Comparison of ENCODE assay signal across 10 cellular contexts in the genomic region with DNA sequence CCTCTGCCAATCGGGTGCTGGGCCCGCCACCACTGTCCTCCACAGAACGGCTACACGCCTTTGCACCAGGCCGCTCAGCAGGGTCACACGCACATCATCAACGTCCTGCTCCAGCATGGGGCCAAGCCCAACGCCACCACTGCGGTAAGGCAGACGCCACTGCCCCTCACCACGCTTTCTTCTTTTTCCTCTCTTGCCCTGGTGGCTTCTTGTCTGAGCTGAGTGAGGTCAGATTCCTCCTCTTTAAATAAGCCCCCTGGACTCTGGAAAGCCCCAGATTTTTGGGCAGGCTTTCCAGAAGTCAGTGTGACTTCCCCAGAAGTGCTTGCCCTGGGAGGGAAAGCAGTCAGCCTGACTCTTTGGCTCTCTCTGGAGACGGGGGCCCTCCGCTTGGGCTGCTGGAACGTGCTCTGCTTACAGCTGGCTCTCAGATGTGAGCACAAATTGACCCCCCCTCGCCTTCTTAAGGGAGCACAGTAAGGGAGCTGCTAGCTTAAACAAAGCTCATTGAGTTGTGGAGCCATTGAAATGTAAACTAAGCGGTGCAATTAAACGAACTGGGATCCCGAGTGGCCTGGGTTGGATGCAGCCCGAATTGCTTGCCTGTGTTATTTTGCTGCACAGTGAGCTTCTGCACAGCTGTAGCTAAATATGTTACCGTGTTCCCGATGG.
DNase-seq lines count a peak whose midpoint lies in the region; ATAC-seq, FAIRE-seq and TF ChIP-seq lines count a peak whose summit lies in the region.
"Had no signal": no experiment of that assay in that cellular context is flagged by ENCODE, and none has a peak within 500 bp of the region (broad histone marks: within the 10 kb centered on the region; RNA-seq: fewer than 3 reads in every experiment).

No MANE protein-coding gene starts in this region.

- no peaks in the 10 kb centered on the region for H3K79me2 ChIP-seq in HepG2 (ENCODE audit: insufficient read depth, low read length)

- H4K8ac ChIP-seq in neuronal stem cell (ENCODE audit: low read depth, low read length): no peak overlapping the region

- no peaks in the 10 kb centered on the region for H3K79me1 ChIP-seq in neuronal stem cell (ENCODE audit: low read depth, low read length)

- H3K27ac ChIP-seq in liver (ENCODE audit: low read depth in 1 of 2, low read length in 2 of 2): peak overlapping the region; percentile 13 to 30
- H3K27ac ChIP-seq in HepG2 (ENCODE audit: extremely low read length, insufficient read depth, low read length): no peak overlapping the region
- H3K27ac ChIP-seq in neuronal stem cell (replicated peaks; ENCODE audit: low read length): peak overlapping the region; percentile 52
- H3K27ac ChIP-seq: VCaP had no signal

- H4K91ac ChIP-seq in neuronal stem cell (ENCODE audit: low read depth, low read length, poor library complexity): no peak overlapping the region

- no peaks in the 10 kb centered on the region for H4K20me1 ChIP-seq in HepG2 (ENCODE audit: insufficient read depth, low read length)

- H3K4me2 ChIP-seq in HepG2 (ENCODE audit: low read depth, low read length): no peak overlapping the region
- peak overlapping the region; percentile 70 for H3K4me2 ChIP-seq in neuronal stem cell (ENCODE audit: insufficient read depth, low read length, poor library complexity, severe bottlenecking)

- no peak overlapping the region for H3K14ac ChIP-seq in neuronal stem cell (ENCODE audit: low read length)

- H3K9me3 ChIP-seq in liver (ENCODE audit: control insufficient read depth in 4 of 4, low read length in 3 of 4): no peaks in the 10 kb centered on the region
- no peaks in the 10 kb centered on the region for H3K9me3 ChIP-seq in HepG2 (ENCODE audit: low read length)
- no peaks in the 10 kb centered on the region for H3K9me3 ChIP-seq in neuronal stem cell (replicated peaks in 1 of 2; ENCODE audit: control insufficient read depth in 2 of 2, insufficient read depth in 1 of 2, low read depth in 1 of 2, low read length in 2 of 2)

- FAIRE-seq in HepG2 (lab: Jason Lieb, UNC) (no peak), GM19239 (lab: Jason Lieb, UNC) (no peak)

- BruUV-seq in HepG2 (replicated peaks; lab: Mats Ljungman, UMichigan): no TSS peak

- no peak for TF ChIP-seq POLR2A in HepG2 (IDR thresholded peaks at IDR 0.05; ENCODE audit: insufficient read depth in 1 of 2, low read depth in 2 of 2, low read length in 2 of 2)

- 73% methylated on average over 21 of the region's 21 CpGs for WGBS in liver
- 89% methylated on average over 21 of the region's 21 CpGs for WGBS in HepG2 (ENCODE audit: low lambda C conversion rate)
- no CpG with 5 or more reads among the region's 21 CpGs for WGBS in neuronal stem cell (ENCODE audit: extremely low coverage in 2 of 2, insufficient read length in 2 of 2, insufficient replicate concordance in 1 of 2), 2 donors

- no peak overlapping the region for H3K4me3 ChIP-seq in liver (ENCODE audit: low read depth in 1 of 3, low read length in 3 of 3)
- no peak overlapping the region for H3K4me3 ChIP-seq in HepG2 (replicated peaks in 1 of 3; ENCODE audit: insufficient read depth in 1 of 3, low read depth in 2 of 3, low read length in 3 of 3)
- H3K4me3 ChIP-seq in neuronal stem cell (ENCODE audit: low read length in 2 of 2): peak overlapping the region in 1 of 2 donors; percentile 43

- POLR2A ChIA-PET in HepG2 (lab: Yijun Ruan, JAX): no interaction called here

- TF ChIP-seq RAD21 in liver (IDR thresholded peaks at IDR 0.05): no peak
- no peak for TF ChIP-seq RAD21 in HepG2 (CRISPR knock-in tag; IDR thresholded peaks at IDR 0.05)

- H3K9ac ChIP-seq in liver (ENCODE audit: low read depth in 1 of 2, low read length in 2 of 2): no peak overlapping the region
- no peak overlapping the region for H3K9ac ChIP-seq in HepG2 (ENCODE audit: insufficient read depth, low read depth, low read length)
- H3K9ac ChIP-seq in neuronal stem cell (ENCODE audit: low read depth, low read length, poor library complexity): no peak overlapping the region

- no peak overlapping the region for H3K23ac ChIP-seq in neuronal stem cell (ENCODE audit: low read depth, low read length, poor library complexity)

- CTCF ChIA-PET in HepG2 (lab: Yijun Ruan, JAX; ENCODE audit: low intra/inter-chr PET ratio, low total read pairs): no interaction called here

- H3K27me3 ChIP-seq in liver (ENCODE audit: control insufficient read depth in 4 of 4, insufficient read depth in 4 of 4, low read length in 3 of 4): no peaks in the 10 kb centered on the region
- H3K27me3 ChIP-seq in HepG2 (ENCODE audit: control insufficient read depth in 1 of 2, insufficient read depth in 2 of 2, low read length in 2 of 2): no peaks in the 10 kb centered on the region
- H3K27me3 ChIP-seq in neuronal stem cell (ENCODE audit: control insufficient read depth in 3 of 3, insufficient read depth in 3 of 3, low read depth in 1 of 3, low read length in 3 of 3): no peaks in the 10 kb centered on the region

- H2BK15ac ChIP-seq in neuronal stem cell (ENCODE audit: low read length): no peak overlapping the region

- in situ Hi-C loops in HepG2 (cut with HindIII; ENCODE audit: extremely low pct_ligation_motif_present, low pct_unique_long_range_greater_than_20kb): no loop called here

- H3K36me3 ChIP-seq in liver (ENCODE audit: control insufficient read depth in 4 of 4, insufficient read depth in 3 of 4, low read depth in 1 of 4, low read length in 3 of 4) (no peaks in the 10 kb centered on the region), HepG2 (replicated peaks in 1 of 2; ENCODE audit: control insufficient read depth in 1 of 2, insufficient read depth in 2 of 2, low read length in 2 of 2) (no peaks in the 10 kb centered on the region), neuronal stem cell (replicated peaks in 1 of 2; ENCODE audit: control insufficient read depth in 2 of 2, insufficient read depth in 2 of 2, low read length in 2 of 2) (peaks cover 0 to under 1% of the 10 kb centered on the region in 2 donors)

- H3K4me1 ChIP-seq in liver (ENCODE audit: control insufficient read depth in 4 of 4, insufficient read depth in 4 of 4, low read length in 3 of 4): no peaks in the 10 kb centered on the region
- H3K4me1 ChIP-seq in HepG2 (ENCODE audit: insufficient read depth, low read length): no peaks in the 10 kb centered on the region
- peaks cover 12 to 22% of the 10 kb centered on the region in 2 donors for H3K4me1 ChIP-seq in neuronal stem cell (ENCODE audit: control insufficient read depth in 2 of 2, insufficient read depth in 1 of 2, low read depth in 1 of 2, low read length in 2 of 2)

- DNase-seq in HepG2 (ENCODE audit: low spot score) (no peak), globus pallidus (ENCODE audit: low spot score) (peak; percentile 80), neuronal stem cell (ENCODE audit: low spot score) (peak; percentile 57), GM19239 (ENCODE audit: insufficient read length, low spot score) (no peak), DMS153 treated with DMSO at 0.1 percent for 48 hours (lab: John Stamatoyannopoulos, UW; ENCODE audit: unreplicated experiment) (no peak)
- DNase-seq: NCI-H526 had no signal

- H2BK120ac ChIP-seq in neuronal stem cell (ENCODE audit: low read depth, low read length): no peak overlapping the region

- intact Hi-C loops in HepG2 (cut with micrococcal nuclease; ENCODE audit: unreplicated experiment): no loop called here

- H3K4ac ChIP-seq in neuronal stem cell (ENCODE audit: low read length): no peak overlapping the region

- no peak overlapping the region for H2AFZ ChIP-seq in HepG2 (ENCODE audit: low read length)
- H2AFZ ChIP-seq in neuronal stem cell (ENCODE audit: low read length): peak overlapping the region; percentile 88

- TF ChIP-seq CTCF in liver (IDR thresholded peaks at IDR 0.05; ENCODE audit: low read depth, low read length, missing input control) (no peak), HepG2 (CRISPR knock-in tag; IDR thresholded peaks at IDR 0.05) (no peak)

- TF ChIP-seq EP300 in HepG2 (IDR thresholded peaks at IDR 0.05; ENCODE audit: low read depth in 2 of 2, low read length in 2 of 2) (no peak), HepG2 (CRISPR knock-in tag; IDR thresholded peaks at IDR 0.05; ENCODE audit: borderline replicate concordance) (no peak)

- no peak overlapping the region for H2AK5ac ChIP-seq in neuronal stem cell (ENCODE audit: low read depth, low read length)

- no peak overlapping the region for H2BK12ac ChIP-seq in neuronal stem cell (ENCODE audit: low read length)

- H2BK5ac ChIP-seq in neuronal stem cell (ENCODE audit: low read length): no peak overlapping the region

- peak overlapping the region; percentile 16 for H3K18ac ChIP-seq in neuronal stem cell (ENCODE audit: low read length)

- ATAC-seq in HepG2 (no peak), GM19467 (IDR thresholded peaks at IDR 0.05; ENCODE audit: unreplicated experiment) (no peak), HG03139 (IDR thresholded peaks at IDR 0.05; ENCODE audit: unreplicated experiment) (no peak)

TF ChIP-seq in liver, 16 proteins besides CTCF, POLR2A, EP300 and RAD21 (continues in another document):
- TF ChIP-seq, protein P1, sequence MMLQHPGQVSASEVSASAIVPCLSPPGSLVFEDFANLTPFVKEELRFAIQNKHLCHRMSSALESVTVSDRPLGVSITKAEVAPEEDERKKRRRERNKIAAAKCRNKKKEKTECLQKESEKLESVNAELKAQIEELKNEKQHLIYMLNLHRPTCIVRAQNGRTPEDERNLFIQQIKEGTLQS (IDR thresholded peaks at IDR 0.05): no peak
- TF ChIP-seq SP1 (IDR thresholded peaks at IDR 0.05) (no peak), FOXA1 (IDR thresholded peaks at IDR 0.05) (no peak), FOXA2 (IDR thresholded peaks at IDR 0.05) (no peak), YY1 (IDR thresholded peaks at IDR 0.05) (no peak), JUND (IDR thresholded peaks at IDR 0.05) (no peak), GABPA (IDR thresholded peaks at IDR 0.05 in 1 of 2, conservative IDR thresholded peaks at IDR 0.05 in 1 of 2) (no peak)
- TF ChIP-seq, protein P2, sequence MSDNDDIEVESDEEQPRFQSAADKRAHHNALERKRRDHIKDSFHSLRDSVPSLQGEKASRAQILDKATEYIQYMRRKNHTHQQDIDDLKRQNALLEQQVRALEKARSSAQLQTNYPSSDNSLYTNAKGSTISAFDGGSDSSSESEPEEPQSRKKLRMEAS (IDR thresholded peaks at IDR 0.05): no peak

TF ChIP-seq in HepG2, 621 proteins besides CTCF, POLR2A, EP300 and RAD21:
- TF ChIP-seq PAWR (CRISPR knock-in tag; IDR thresholded peaks at IDR 0.05; ENCODE audit: borderline replicate concordance): no peak

Comparison
In these comparisons a context has a peak if more than half of its experiments do, and no peak if none do; other contexts are left out.
1. DNase-seq: peak in globus pallidus (single experiment) and neuronal stem cell (single experiment); none in HepG2 (single experiment), GM19239 (single experiment) and DMS153 treated with DMSO at 0.1 percent for 48 hours (single experiment).